Comparison of ENCODE assay signal across 8 cellular contexts in genomic region chr1:11653616-11654570, GRCh38. TPM values are rescaled to one million over a fixed set of nuclear protein-coding genes. Genes with fewer than 3 reads are reported as not detected.
DNase-seq lines count a peak whose midpoint lies in the region; ATAC-seq and TF ChIP-seq lines count a peak whose summit lies in the region.

Gene FBXO2 (minus strand): TSS chr1:11654429. CDS start chr1:11654340, 89 bp downstream.

- no peak for TF ChIP-seq CTCF in AG09309 (IDR thresholded peaks at IDR 0.05; ENCODE audit: control insufficient read depth, insufficient read depth, low read depth, low read length, missing control alignments)
- no peak for TF ChIP-seq CTCF in GM20000 (IDR thresholded peaks at IDR 0.05; ENCODE audit: extremely low read depth, missing control alignments)
- TF ChIP-seq CTCF in natural killer cell (IDR thresholded peaks at IDR 0.05) = no peak

- H3K9me3 Mint-ChIP-seq in natural killer cell = no peaks in the 10 kb centered on the region

- peak within 1 kb of the TSS in 1 of 2 donors; percentile 44 for H3K27ac Mint-ChIP-seq in natural killer cell

- H3K4me1 Mint-ChIP-seq in natural killer cell = peaks cover 9 to 35% of the 10 kb centered on the region in 2 donors

- no peak for TF ChIP-seq POLR2A in erythroblast (IDR thresholded peaks at IDR 0.05; ENCODE audit: low read length)

- peak within 1 kb of the TSS; percentile 74 for H3K4me3 ChIP-seq in AG09309 (ENCODE audit: control insufficient read depth, low read depth, low read length)

- intact Hi-C loops in natural killer cell (cut with micrococcal nuclease) = loop anchor here (10.0 kb wide), 1 partner anchor 151 kb away; the partner anchor contains the start of genes CLCN6 and MTHFR

- H3K4me3 Mint-ChIP-seq in natural killer cell = peak within 1 kb of the TSS; percentile 76

- no peaks in the 10 kb centered on the region for H3K36me3 Mint-ChIP-seq in natural killer cell

- DNase-seq in AG09309 (ENCODE audit: low read depth) (no peak), GM20000 (ENCODE audit: low spot score) (peak; percentile 82), SW480 (ENCODE audit: low spot score) (peak; percentile 38), erythroblast (lab: John Stamatoyannopoulos, UW) (peak; percentile 24 to 41), natural killer cell (no peak), inferior parietal cortex (ENCODE audit: extremely low spot score) (no peak), NCI-H2081 treated with DMSO at 0.1 percent for 48 hours (lab: John Stamatoyannopoulos, UW) (no peak)

- ATAC-seq in natural killer cell = peak in 1 of 3 donors; percentile 7
- ATAC-seq in HG03442 (IDR thresholded peaks at IDR 0.05; ENCODE audit: unreplicated experiment) = no peak

- H3K27me3 Mint-ChIP-seq in natural killer cell (ENCODE audit: low read depth in 2 of 2) = no peaks in the 10 kb centered on the region

RNA-seq across cellular contexts. Expression of gene FBXO2, which starts in this region (rescaled TPM):
- 1 to 10 TPM; 5.9 to 7.9 (median 6.7) TPM for total RNA-seq in natural killer cell

Comparison
In these comparisons a context has a peak if more than half of its experiments do, and no peak if none do; other contexts are left out.
1. DNase-seq: peak in GM20000 (single experiment), SW480 (single experiment) and erythroblast (2 of 2); none in AG09309 (single experiment), natural killer cell (single experiment), inferior parietal cortex (single experiment) and NCI-H2081 treated with DMSO at 0.1 percent for 48 hours (single experiment).